ENCODE assay signal across 12 cellular contexts in genomic region chr3:42489937-42490227, GRCh38. TPM values are rescaled to one million over a fixed set of nuclear protein-coding genes. Genes with fewer than 3 reads are reported as not detected.
DNase-seq lines count a peak whose midpoint lies in the region; ATAC-seq and TF ChIP-seq lines count a peak whose summit lies in the region.
"Had no signal": no experiment of that assay in that cellular context is flagged by ENCODE, and none has a peak within 500 bp of the region (broad histone marks: within the 10 kb centered on the region; RNA-seq: fewer than 3 reads in every experiment).

No MANE protein-coding gene starts in this region.

- no peak for TF ChIP-seq CTCF in left ventricle myocardium inferior (IDR thresholded peaks at IDR 0.05; ENCODE audit: borderline replicate concordance)
- no peak for TF ChIP-seq CTCF in upper lobe of right lung (IDR thresholded peaks at IDR 0.05)

- ATAC-seq in HG03439 (IDR thresholded peaks at IDR 0.05; ENCODE audit: unreplicated experiment) (peak; percentile 7), upper lobe of right lung (no peak)

- CTCF ChIA-PET in HEK293T (lab: Yijun Ruan, JAX) = no interaction called here

- peaks cover 23% of the 10 kb centered on the region for H3K4me1 ChIP-seq in left ventricle myocardium inferior
- H3K4me1 ChIP-seq in upper lobe of right lung = peaks cover 4% of the 10 kb centered on the region

- H3K36me3 ChIP-seq in left ventricle myocardium inferior (no peaks in the 10 kb centered on the region), upper lobe of right lung (no peaks in the 10 kb centered on the region)

- POLR2A ChIA-PET in HEK293T (lab: Yijun Ruan, JAX) = interaction anchor here (0.6 kb wide), 1 partner anchor 12 kb away, joined by 4 read pairs; the partner anchor contains the start of gene VIPR1

- H3K9me3 ChIP-seq in left ventricle myocardium inferior (replicated peaks) (no peaks in the 10 kb centered on the region), upper lobe of right lung (no peaks in the 10 kb centered on the region)

- peak; percentile 23 for DNase-seq in activated CD8-positive, alpha-beta memory T cell treated with anti-CD3 and anti-CD28 coated beads, Interleukin-2, amount 50 U/mL, for 48 hours
- DNase-seq in activated CD8-positive, alpha-beta memory T cell treated with anti-CD3 and anti-CD28 coated beads for 24 hours = no peak
- no peak for DNase-seq in left ventricle myocardium inferior
- DNase-seq in upper lobe of right lung = no peak
- DNase-seq in activated T-cell treated with anti-CD3 and anti-CD28 coated beads for 4 hours = no peak
- DNase-seq in central memory CD4-positive, alpha-beta T cell = no peak
- DNase-seq in HEK293T (ENCODE audit: extremely low spot score) = no peak
- DNase-seq: caudate nucleus, glutamatergic neuron, GM23248, NCI-H446 treated with DMSO at 0.1 percent for 48 hours had no signal

- H3K27me3 ChIP-seq in left ventricle myocardium inferior (ENCODE audit: low read depth) (no peaks in the 10 kb centered on the region), upper lobe of right lung (no peaks in the 10 kb centered on the region)

- intact Hi-C loops in left ventricle myocardium inferior (cut with micrococcal nuclease) = no loop called here
- intact Hi-C loops in upper lobe of right lung (cut with DNase I) = no loop called here

- H3K27ac ChIP-seq in left ventricle myocardium inferior (replicated peaks) = peak overlapping the region; percentile 66
- peak overlapping the region; percentile 48 for H3K27ac ChIP-seq in upper lobe of right lung
- H3K27ac ChIP-seq: GM23248 had no signal

- no peak overlapping the region for H3K4me3 ChIP-seq in left ventricle myocardium inferior
- H3K4me3 ChIP-seq in upper lobe of right lung = no peak overlapping the region
- H3K4me3 ChIP-seq: GM23248 had no signal

TF ChIP-seq in HEK293T, 16 proteins besides CTCF, POLR2A, EP300 and RAD21:
- no peak for TF ChIP-seq L3MBTL2 (conservative IDR thresholded peaks at IDR 0.05)

RNA-seq across cellular contexts. Expression of gene VIPR1, which starts 12.6 kb away (rescaled TPM):
- total RNA-seq in left ventricle myocardium inferior = 1.7 TPM
- total RNA-seq in upper lobe of right lung = 184 TPM
- total RNA-seq: GM23248 had no signal

Comparison
In these comparisons a context has a peak if more than half of its experiments do, and no peak if none do; other contexts are left out.
1. RNA of gene VIPR1, which starts 12.6 kb away (total RNA-seq): 184 TPM in upper lobe of right lung (single experiment); 1.7 TPM in left ventricle myocardium inferior (single experiment); every median in the first group is over 10 times any median in the second.